Comparison of ENCODE assay signal across 11 cellular contexts in genomic region chr9:14277202-14277601, GRCh38. TPM values are rescaled to one million over a fixed set of nuclear protein-coding genes. Genes with fewer than 3 reads are reported as not detected.
DNase-seq lines count a peak whose midpoint lies in the region; ATAC-seq, FAIRE-seq and TF ChIP-seq lines count a peak whose summit lies in the region.
"Had no signal": no experiment of that assay in that cellular context is flagged by ENCODE, and none has a peak within 500 bp of the region (broad histone marks: within the 10 kb centered on the region; RNA-seq: fewer than 3 reads in every experiment).

No MANE protein-coding gene starts in this region.

- H3K4me3 Mint-ChIP-seq in astrocyte (ENCODE audit: unreplicated experiment) = no peak overlapping the region
- no peak overlapping the region for H3K4me3 Mint-ChIP-seq in T-cell
- H3K4me3 Mint-ChIP-seq: activated CD4-positive, alpha-beta T cell treated with anti-CD3 and anti-CD28 coated beads for 36 hours; natural killer cell had no signal

- peaks cover 77% of the 10 kb centered on the region for H3K79me2 ChIP-seq in astrocyte (ENCODE audit: insufficient read depth, low read length)

- POLR2A ChIA-PET in T-cell (lab: Charles Lee) = no interaction called here

- no peaks in the 10 kb centered on the region for H3K27me3 ChIP-seq in astrocyte (ENCODE audit: insufficient read depth, low read length)
- H3K27me3 ChIP-seq in skeletal muscle tissue (ENCODE audit: control insufficient read depth in 3 of 3, insufficient read depth in 3 of 3, low read length in 3 of 3) = no peaks in the 10 kb centered on the region

- CTCF ChIA-PET in T-cell (lab: Charles Lee) = no interaction called here

- no peaks in the 10 kb centered on the region for H3K36me3 ChIP-seq in astrocyte (ENCODE audit: insufficient read depth, low read length)
- H3K36me3 ChIP-seq in skeletal muscle tissue (ENCODE audit: control insufficient read depth in 3 of 3, insufficient read depth in 3 of 3, low read length in 3 of 3) = no peaks in the 10 kb centered on the region

- DNase-seq in HT1080 (ENCODE audit: low read depth) (peak; percentile 13), astrocyte (ENCODE audit: low read depth) (peak; percentile 90), glomerular visceral epithelial cell (ENCODE audit: extremely low spot score) (peak; percentile 82), NCI-H2227 (lab: John Stamatoyannopoulos, UW; ENCODE audit: unreplicated experiment) (no peak), NCI-H1092 (lab: John Stamatoyannopoulos, UW) (no peak), T-cell (no peak)
- no peak for DNase-seq in stimulated activated naive CD8-positive, alpha-beta T cell treated with anti-CD3 and anti-CD28 coated beads, Interleukin-15, Interleukin-2, amounts not matched to agents 100 U/mL and 50 U/mL, for 24 hours
- DNase-seq: activated CD4-positive, alpha-beta T cell treated with anti-CD3 and anti-CD28 coated beads for 36 hours; natural killer cell had no signal

- H4K20me1 ChIP-seq in astrocyte (ENCODE audit: insufficient read depth, low read length) = no peaks in the 10 kb centered on the region

- H2AFZ ChIP-seq in astrocyte (ENCODE audit: low read depth, low read length) = no peak overlapping the region

- H3K4me2 ChIP-seq in astrocyte (ENCODE audit: low read length) = peak overlapping the region; percentile 61

- H3K27ac ChIP-seq in astrocyte (ENCODE audit: low read depth, low read length) = peak overlapping the region; percentile 81
- H3K27ac ChIP-seq in skeletal muscle tissue (ENCODE audit: low read depth, low read length) = peak overlapping the region; percentile 3

- H3K27ac Mint-ChIP-seq in astrocyte (ENCODE audit: unreplicated experiment) = peak overlapping the region; percentile 82
- H3K27ac Mint-ChIP-seq in T-cell = no peak overlapping the region
- H3K27ac Mint-ChIP-seq: activated CD4-positive, alpha-beta T cell treated with anti-CD3 and anti-CD28 coated beads for 36 hours; natural killer cell had no signal

- no peaks in the 10 kb centered on the region for H3K9me3 ChIP-seq in astrocyte (ENCODE audit: insufficient read depth, low read depth, low read length)
- no peaks in the 10 kb centered on the region for H3K9me3 ChIP-seq in skeletal muscle tissue (ENCODE audit: control insufficient read depth in 3 of 3, low read length in 3 of 3)

- no peaks in the 10 kb centered on the region for H3K27me3 Mint-ChIP-seq in astrocyte (ENCODE audit: low read depth, unreplicated experiment)
- H3K27me3 Mint-ChIP-seq in T-cell = peaks cover 16 to 28% of the 10 kb centered on the region in 2 donors

- H3K4me1 Mint-ChIP-seq in astrocyte (ENCODE audit: low read depth, unreplicated experiment) (peaks cover 60% of the 10 kb centered on the region), T-cell (peaks cover 2 to 6% (median 4%) of the 10 kb centered on the region in 3 donors)
- H3K4me1 Mint-ChIP-seq: natural killer cell had no signal

- H3K4me1 ChIP-seq in astrocyte (ENCODE audit: insufficient read depth, low read length) (peaks cover 70% of the 10 kb centered on the region), skeletal muscle tissue (ENCODE audit: control insufficient read depth in 3 of 3, insufficient read depth in 3 of 3, low read length in 3 of 3) (peaks cover 46 to 52% (median 52%) of the 10 kb centered on the region in 3 donors)

- H3K9me3 Mint-ChIP-seq in astrocyte (ENCODE audit: unreplicated experiment) = no peaks in the 10 kb centered on the region
- no peaks in the 10 kb centered on the region for H3K9me3 Mint-ChIP-seq in T-cell

- H3K4me3 ChIP-seq in astrocyte (ENCODE audit: insufficient read depth, low read depth, low read length) (no peak overlapping the region), skeletal muscle tissue (ENCODE audit: low read length in 3 of 3) (no peak overlapping the region)

- TF ChIP-seq CTCF in astrocyte (IDR thresholded peaks at IDR 0.05; ENCODE audit: insufficient read depth, low read depth, low read length) = no peak

- no peak for ATAC-seq in stimulated activated naive CD8-positive, alpha-beta T cell treated with anti-CD3 and anti-CD28 coated beads, Interleukin-15, Interleukin-2, amounts not matched to agents 100 U/mL and 50 U/mL, for 24 hours
- ATAC-seq in T-cell (replicated peaks in 1 of 4) = no peak
- ATAC-seq: activated CD4-positive, alpha-beta T cell treated with anti-CD3 and anti-CD28 coated beads for 36 hours; natural killer cell had no signal

- H3K9ac ChIP-seq in astrocyte (ENCODE audit: low read length) (peak overlapping the region; percentile 49), skeletal muscle tissue (ENCODE audit: low read depth in 1 of 3, low read length in 3 of 3) (peak overlapping the region in 1 of 3 donors; percentile 16)

- FAIRE-seq in astrocyte (lab: Jason Lieb, UNC) = peak; percentile 63
- FAIRE-seq: G401.6 had no signal

- H3K36me3 Mint-ChIP-seq in astrocyte (ENCODE audit: low read depth, unreplicated experiment) (no peaks in the 10 kb centered on the region), T-cell (no peaks in the 10 kb centered on the region)
- H3K36me3 Mint-ChIP-seq: natural killer cell had no signal

RNA-seq across cellular contexts. Expression of gene NFIB, which starts 36.7 kb away (rescaled TPM):
- total RNA-seq in HT1080 (2014; rRNA removed; shearing (Covaris generic)) = 8.8 and 10.9 TPM in 2 replicates
- polyA plus RNA-seq in HT1080 (2015; cell fraction: cytosol; rRNA removed) = 8.6 and 9.6 TPM in 2 replicates
- polyA plus RNA-seq in HT1080 (2015; cell fraction: nucleus; rRNA removed) = 9.4 and 13.5 TPM in 2 replicates
- 8.8 and 9.4 TPM in 2 replicates for total RNA-seq in astrocyte
- 95.0 TPM for total RNA-seq in skeletal muscle tissue
- under 1 TPM in 4 of 5 donors, not detected in 1; 0.15 to 0.89 (median 0.39) TPM for total RNA-seq in T-cell
- total RNA-seq: activated CD4-positive, alpha-beta T cell treated with anti-CD3 and anti-CD28 coated beads for 36 hours had no signal

Comparison
In these comparisons a context has a peak if more than half of its experiments do, and no peak if none do; other contexts are left out.
1. DNase-seq: peak in HT1080 (single experiment), astrocyte (single experiment) and glomerular visceral epithelial cell (single experiment); none in NCI-H2227 (single experiment), stimulated activated naive CD8-positive, alpha-beta T cell treated with anti-CD3 and anti-CD28 coated beads, Interleukin-15, Interleukin-2, amounts not matched to agents 100 U/mL and 50 U/mL, for 24 hours (single experiment), NCI-H1092 (single experiment) and T-cell (0 of 34).